Comparison of ENCODE assay signal across 25 cellular contexts in genomic region chr14:104515811-104516780, GRCh38.
A peak's percentile ranks its signal among the peaks of the same experiment; 100 is the strongest.
DNase-seq lines count a peak whose midpoint lies in the region; ATAC-seq, FAIRE-seq and TF ChIP-seq lines count a peak whose summit lies in the region.
"Had no signal": no experiment of that assay in that cellular context is flagged by ENCODE, and none has a peak within 500 bp of the region (broad histone marks: within the 10 kb centered on the region; RNA-seq: fewer than 3 reads in every experiment).

No MANE protein-coding gene starts in this region.

- FAIRE-seq in bronchial epithelial cell (lab: Jason Lieb, UNC) (peak; percentile 76), GM12892 (lab: Jason Lieb, UNC) (no peak)
- FAIRE-seq: HTR-8/SVneo, RCC 7860 had no signal

- H3K4me3 ChIP-seq in bronchial epithelial cell (ENCODE audit: low read depth, low read length) (no peak overlapping the region), vagina (no peak overlapping the region)
- H3K4me3 ChIP-seq: BLaER1, SJSA1 had no signal

- POLR2A ChIA-PET in activated CD4-positive, alpha-beta memory T cell treated with anti-CD3 and anti-CD28 coated beads, Interleukin-2, amount 10 ng/mL, durations not matched to agents 7 days and 5 days (lab: Charles Lee), result no interaction called here
- POLR2A ChIA-PET in activated CD4-positive, alpha-beta memory T cell treated with anti-CD3 and anti-CD28 coated beads for 36 hours (lab: Charles Lee), result no interaction called here

- no peaks in the 10 kb centered on the region for H3K4me1 ChIP-seq in vagina
- H3K4me1 ChIP-seq: SJSA1 had no signal

- H3K36me3 ChIP-seq in bronchial epithelial cell (ENCODE audit: control insufficient read depth, insufficient read depth, low read length), result no peaks in the 10 kb centered on the region
- no peaks in the 10 kb centered on the region for H3K36me3 ChIP-seq in vagina
- H3K36me3 ChIP-seq: BLaER1, SJSA1 had no signal

- peaks cover 2% of the 10 kb centered on the region for H3K9me3 Mint-ChIP-seq in activated CD4-positive, alpha-beta memory T cell treated with anti-CD3 and anti-CD28 coated beads, Interleukin-2, amount 10 ng/mL, durations not matched to agents 7 days and 5 days
- peaks cover 11% of the 10 kb centered on the region for H3K9me3 Mint-ChIP-seq in activated CD4-positive, alpha-beta memory T cell treated with anti-CD3 and anti-CD28 coated beads for 36 hours
- H3K9me3 Mint-ChIP-seq: CD4-positive, alpha-beta T cell had no signal

- no peaks in the 10 kb centered on the region for H3K36me3 Mint-ChIP-seq in activated CD4-positive, alpha-beta memory T cell treated with anti-CD3 and anti-CD28 coated beads, Interleukin-2, amount 10 ng/mL, durations not matched to agents 7 days and 5 days (ENCODE audit: low read depth)
- H3K36me3 Mint-ChIP-seq in activated CD4-positive, alpha-beta memory T cell treated with anti-CD3 and anti-CD28 coated beads for 36 hours, result no peaks in the 10 kb centered on the region

- no peak for TF ChIP-seq POLR2A in vagina (IDR thresholded peaks at IDR 0.05)
- TF ChIP-seq POLR2A in GM12892 (IDR thresholded peaks at IDR 0.05; ENCODE audit: low read depth, low read length), result no peak

- no peak overlapping the region for H3K27ac ChIP-seq in vagina
- H3K27ac ChIP-seq: 22Rv1, BLaER1, KMS-11, SJSA1 had no signal

- no peak for ATAC-seq in GM21526 (IDR thresholded peaks at IDR 0.05; ENCODE audit: low FRiP score, unreplicated experiment)
- ATAC-seq in HG03097 (IDR thresholded peaks at IDR 0.05; ENCODE audit: low FRiP score, unreplicated experiment), result no peak

- no peak for TF ChIP-seq CTCF in bronchial epithelial cell (IDR thresholded peaks at IDR 0.05; ENCODE audit: insufficient read depth, low read length, severe bottlenecking)
- TF ChIP-seq CTCF in vagina (IDR thresholded peaks at IDR 0.05), result no peak

- H3K27me3 Mint-ChIP-seq in activated CD4-positive, alpha-beta memory T cell treated with anti-CD3 and anti-CD28 coated beads, Interleukin-2, amount 10 ng/mL, durations not matched to agents 7 days and 5 days, result peaks cover 1% of the 10 kb centered on the region
- peaks cover 14% of the 10 kb centered on the region for H3K27me3 Mint-ChIP-seq in activated CD4-positive, alpha-beta memory T cell treated with anti-CD3 and anti-CD28 coated beads for 36 hours

- DNase-seq in activated CD4-positive, alpha-beta memory T cell treated with anti-CD3 and anti-CD28 coated beads, Interleukin-2, amount 10 ng/mL, durations not matched to agents 7 days and 5 days, result peak; percentile 12
- no peak for DNase-seq in activated CD4-positive, alpha-beta memory T cell treated with anti-CD3 and anti-CD28 coated beads for 36 hours
- DNase-seq in bronchial epithelial cell (ENCODE audit: low read depth), result no peak
- peak; percentile 4 for DNase-seq in mucosa of gallbladder (ENCODE audit: low spot score)
- peak; percentile 79 to 88 for DNase-seq in vagina (ENCODE audit: extremely low spot score in 2 of 2)
- no peak for DNase-seq in GM12892 (ENCODE audit: insufficient read length)
- DNase-seq: ACHN; CD4-positive, alpha-beta T cell; COR-L47; DMS79; HFFc6; NCI-H1105; NCI-H1694; NCI-H2081 treated with DMSO at 0.1 percent for 48 hours; NCI-H526 treated with DMSO at 0.1 percent for 48 hours; OCI-M1 had no signal

- no peaks in the 10 kb centered on the region for H3K4me1 Mint-ChIP-seq in activated CD4-positive, alpha-beta memory T cell treated with anti-CD3 and anti-CD28 coated beads, Interleukin-2, amount 10 ng/mL, durations not matched to agents 7 days and 5 days
- H3K4me1 Mint-ChIP-seq in activated CD4-positive, alpha-beta memory T cell treated with anti-CD3 and anti-CD28 coated beads for 36 hours (ENCODE audit: low read depth), result no peaks in the 10 kb centered on the region
- H3K4me1 Mint-ChIP-seq: H9 had no signal

- H3K27ac Mint-ChIP-seq in activated CD4-positive, alpha-beta memory T cell treated with anti-CD3 and anti-CD28 coated beads, Interleukin-2, amount 10 ng/mL, durations not matched to agents 7 days and 5 days, result no peak overlapping the region
- H3K27ac Mint-ChIP-seq in activated CD4-positive, alpha-beta memory T cell treated with anti-CD3 and anti-CD28 coated beads for 36 hours, result no peak overlapping the region
- H3K27ac Mint-ChIP-seq: CD4-positive, alpha-beta T cell; HFFc6 had no signal

- CTCF ChIA-PET in activated CD4-positive, alpha-beta memory T cell treated with anti-CD3 and anti-CD28 coated beads, Interleukin-2, amount 10 ng/mL, durations not matched to agents 7 days and 5 days (lab: Charles Lee), result no interaction called here
- CTCF ChIA-PET in activated CD4-positive, alpha-beta memory T cell treated with anti-CD3 and anti-CD28 coated beads for 36 hours (lab: Charles Lee), result no interaction called here

- intact Hi-C loops in activated CD4-positive, alpha-beta memory T cell treated with anti-CD3 and anti-CD28 coated beads for 36 hours (cut with micrococcal nuclease), result no loop called here
- intact Hi-C loops in vagina (cut with DNase I), result no loop called here

- H3K4me3 Mint-ChIP-seq in activated CD4-positive, alpha-beta memory T cell treated with anti-CD3 and anti-CD28 coated beads, Interleukin-2, amount 10 ng/mL, durations not matched to agents 7 days and 5 days, result no peak overlapping the region
- H3K4me3 Mint-ChIP-seq in activated CD4-positive, alpha-beta memory T cell treated with anti-CD3 and anti-CD28 coated beads for 36 hours, result no peak overlapping the region
- H3K4me3 Mint-ChIP-seq: CD4-positive, alpha-beta T cell; H9; HFFc6 had no signal

- H3K9me3 ChIP-seq in vagina, result peaks cover 4% of the 10 kb centered on the region
- H3K9me3 ChIP-seq: SJSA1 had no signal

- no peaks in the 10 kb centered on the region for H3K27me3 ChIP-seq in bronchial epithelial cell (ENCODE audit: control insufficient read depth, insufficient read depth, low read length)
- H3K27me3 ChIP-seq in vagina, result no peaks in the 10 kb centered on the region
- H3K27me3 ChIP-seq: BLaER1 had no signal

Comparison
In these comparisons a context has a peak if more than half of its experiments do, and no peak if none do; other contexts are left out.
1. DNase-seq: peak in activated CD4-positive, alpha-beta memory T cell treated with anti-CD3 and anti-CD28 coated beads, Interleukin-2, amount 10 ng/mL, durations not matched to agents 7 days and 5 days (single experiment), mucosa of gallbladder (single experiment) and vagina (2 of 2); none in activated CD4-positive, alpha-beta memory T cell treated with anti-CD3 and anti-CD28 coated beads for 36 hours (single experiment), bronchial epithelial cell (single experiment) and GM12892 (single experiment).